1 cellular context compared by ENCODE assay signal in genomic region chr5:148398698-148399121, GRCh38.
TF ChIP-seq lines count a peak whose summit lies in the region.

No MANE protein-coding gene starts in this region.

TF ChIP-seq in GM23338, 12 proteins besides CTCF, POLR2A, EP300 and RAD21:
- TF ChIP-seq ZNF462 (CRISPR knock-in tag; IDR thresholded peaks at IDR 0.05) (no peak), CREB1 (CRISPR knock-in tag; IDR thresholded peaks at IDR 0.05; ENCODE audit: low read depth) (no peak), ETS1 (IDR thresholded peaks at IDR 0.05) (no peak), NANOG (IDR thresholded peaks at IDR 0.05; ENCODE audit: borderline replicate concordance) (no peak), STAT1 (IDR thresholded peaks at IDR 0.05; ENCODE audit: unreplicated experiment) (no peak), EZH2phosphoT487 (IDR thresholded peaks at IDR 0.05; ENCODE audit: unreplicated experiment) (no peak), REST (IDR thresholded peaks at IDR 0.05; ENCODE audit: unreplicated experiment) (no peak), JUNB (IDR thresholded peaks at IDR 0.05; ENCODE audit: unreplicated experiment) (no peak), EZH2 (IDR thresholded peaks at IDR 0.05; ENCODE audit: low read depth, unreplicated experiment) (no peak), ZNF114 (CRISPR knock-in tag; IDR thresholded peaks at IDR 0.05) (no peak), ZNF331 (CRISPR knock-in tag; IDR thresholded peaks at IDR 0.05; ENCODE audit: low read depth) (no peak), POLR2AphosphoS5 (IDR thresholded peaks at IDR 0.05; ENCODE audit: low read depth) (no peak)
